ENCODE assay signal across 1 cellular context in genomic region chrX:48897621-48898306, GRCh38.
TF ChIP-seq lines count a peak whose summit lies in the region.

PQBP1 (plus strand) TSS chrX:48897930; CDS start chrX:48898510, 580 bp downstream.
TIMM17B (minus strand) TSS chrX:48897768; CDS start chrX:48897749, 19 bp downstream.

TF ChIP-seq in WTC11, 78 proteins besides CTCF, POLR2A, EP300 and RAD21 (continued from another document):
- TF ChIP-seq HMGXB4 (CRISPR knock-in tag; IDR thresholded peaks at IDR 0.05) (no peak), MAX (CRISPR knock-in tag; IDR thresholded peaks at IDR 0.05) (peak; percentile 32; the same call in 1 of the 2 replicates), ZNF512 (CRISPR knock-in tag; IDR thresholded peaks at IDR 0.05; ENCODE audit: borderline replicate concordance) (no peak), FOXP1 (CRISPR knock-in tag; IDR thresholded peaks at IDR 0.05; ENCODE audit: borderline replicate concordance) (no peak), NFYB (CRISPR knock-in tag; conservative IDR thresholded peaks at IDR 0.05; ENCODE audit: low read depth) (peak; percentile 71), SP1 (CRISPR knock-in tag; conservative IDR thresholded peaks at IDR 0.05) (peak; percentile 10), USF2 (CRISPR knock-in tag; IDR thresholded peaks at IDR 0.05) (no peak), JAZF1 (CRISPR knock-in tag; IDR thresholded peaks at IDR 0.05) (no peak)
